In the genomic region with DNA sequence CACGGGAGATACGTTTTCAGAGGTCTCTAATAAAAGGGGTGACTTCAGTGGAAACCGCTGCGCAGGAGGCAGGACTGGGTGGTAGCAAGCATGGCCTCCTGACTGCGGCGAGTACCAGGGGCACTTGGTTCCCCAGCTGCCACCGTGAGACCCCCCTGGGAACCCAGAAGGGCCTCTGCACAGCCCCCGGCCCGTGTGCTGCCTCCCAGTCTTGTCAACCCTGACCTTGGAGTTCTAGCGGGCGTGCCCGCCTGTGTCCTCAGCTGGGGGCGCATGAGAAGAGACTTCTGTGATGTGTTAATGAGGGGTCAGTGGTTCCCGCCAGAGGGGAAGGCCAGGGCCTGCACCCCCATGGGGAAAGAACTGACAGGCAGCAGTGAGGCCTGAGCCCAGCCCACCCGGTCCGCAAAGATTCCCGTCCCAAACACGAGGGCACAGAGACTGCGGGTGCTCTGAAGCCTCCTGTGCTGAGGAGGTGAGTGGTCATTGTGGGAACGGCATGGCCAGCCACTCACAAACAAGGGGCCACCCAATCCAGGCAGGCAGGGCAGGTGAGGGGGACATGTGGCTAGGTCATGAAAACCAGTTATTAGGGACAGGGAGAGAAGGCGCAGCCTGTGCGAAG, we compare ENCODE assay signal across 15 cellular contexts.
"Had no signal": no experiment of that assay in that cellular context is flagged by ENCODE, and none has a peak within 500 bp of the region (broad histone marks: within the 10 kb centered on the region; RNA-seq: fewer than 3 reads in every experiment).

No MANE protein-coding gene starts in this region.

- H3K36me3 ChIP-seq: ovary had no signal

- H3K4me3 Mint-ChIP-seq: activated CD4-positive, alpha-beta T cell treated with anti-CD3 and anti-CD28 coated beads, Interleukin-2, amount 10 ng/mL, durations not matched to agents 24 days and 14 days; activated CD8-positive, alpha-beta T cell treated with anti-CD3 and anti-CD28 coated beads, Interleukin-2, amount 10 ng/mL, durations not matched to agents 7 days and 5 days had no signal

- H3K4me3 ChIP-seq: heart left ventricle, ovary, tibial nerve, vagina had no signal

- H3K27me3 ChIP-seq: heart left ventricle, ovary, tibial nerve, vagina had no signal

- ATAC-seq: activated CD8-positive, alpha-beta T cell treated with anti-CD3 and anti-CD28 coated beads, Interleukin-2, amount 10 ng/mL, durations not matched to agents 7 days and 5 days; effector memory CD8-positive, alpha-beta T cell had no signal

- H3K4me1 ChIP-seq: vagina had no signal

- DNase-seq: activated CD4-positive, alpha-beta T cell treated with anti-CD3 and anti-CD28 coated beads, Interleukin-2, amount 10 ng/mL, durations not matched to agents 24 days and 14 days; activated CD4-positive, CD25-positive, alpha-beta regulatory T cell; activated CD8-positive, alpha-beta memory T cell treated with anti-CD3 and anti-CD28 coated beads, Interleukin-2, amount 50 U/mL, for 4 hours; activated CD8-positive, alpha-beta T cell treated with anti-CD3 and anti-CD28 coated beads, Interleukin-2, amount 10 ng/mL, durations not matched to agents 7 days and 5 days; aorta; cerebellar nuclear complex; effector memory CD8-positive, alpha-beta T cell; immature natural killer cell; mesenchymal stem cell; ovary; stimulated activated CD4-positive, alpha-beta T cell treated with anti-CD3 and anti-CD28 coated beads, Interleukin-1b, Interleukin-23, amount 100 ng/mL, for 48 hours had no signal

- H3K27ac ChIP-seq: epithelial cell of prostate, heart left ventricle, ovary, tibial nerve, vagina had no signal

- H3K9me3 ChIP-seq: heart left ventricle, ovary, tibial nerve, vagina had no signal

- H3K27ac Mint-ChIP-seq: activated CD4-positive, alpha-beta T cell treated with anti-CD3 and anti-CD28 coated beads, Interleukin-2, amount 10 ng/mL, durations not matched to agents 24 days and 14 days had no signal

- H3K27me3 Mint-ChIP-seq: activated CD4-positive, alpha-beta T cell treated with anti-CD3 and anti-CD28 coated beads, Interleukin-2, amount 10 ng/mL, durations not matched to agents 24 days and 14 days; effector memory CD8-positive, alpha-beta T cell had no signal

- H3K9me3 Mint-ChIP-seq: activated CD4-positive, alpha-beta T cell treated with anti-CD3 and anti-CD28 coated beads, Interleukin-2, amount 10 ng/mL, durations not matched to agents 24 days and 14 days; effector memory CD8-positive, alpha-beta T cell; immature natural killer cell had no signal
